21 cellular contexts compared by ENCODE assay signal in genomic region chr3:110164632-110165240, GRCh38.
A peak's percentile ranks its signal among the peaks of the same experiment; 100 is the strongest.
DNase-seq lines count a peak whose midpoint lies in the region; ATAC-seq and TF ChIP-seq lines count a peak whose summit lies in the region.
"Had no signal": no experiment of that assay in that cellular context is flagged by ENCODE, and none has a peak within 500 bp of the region (broad histone marks: within the 10 kb centered on the region; RNA-seq: fewer than 3 reads in every experiment).

No MANE protein-coding gene starts in this region.

- H2AFZ ChIP-seq in hepatocyte (peak overlapping the region; percentile 86), osteoblast (ENCODE audit: low read length) (peak overlapping the region; percentile 76)

- H3K27ac ChIP-seq in hepatocyte (peak overlapping the region; percentile 56), osteoblast (ENCODE audit: low read depth, low read length) (no peak overlapping the region)
- H3K27ac ChIP-seq: colonic mucosa, heart right ventricle, thoracic aorta had no signal

- H3K9me2 ChIP-seq in hepatocyte (replicated peaks; ENCODE audit: insufficient read depth): no peaks in the 10 kb centered on the region

- 39% methylated on average over 5 of the region's 5 CpGs for WGBS in hepatocyte (ENCODE audit: low lambda C conversion rate, missing lambda C conversion rate)

- H4K20me1 ChIP-seq in hepatocyte (ENCODE audit: insufficient read depth, poor library complexity, severe bottlenecking): no peaks in the 10 kb centered on the region
- no peaks in the 10 kb centered on the region for H4K20me1 ChIP-seq in osteoblast (ENCODE audit: insufficient read depth, low read length)

- H3K79me2 ChIP-seq in hepatocyte (no peaks in the 10 kb centered on the region), osteoblast (ENCODE audit: insufficient read depth, low read length) (no peaks in the 10 kb centered on the region)

- ATAC-seq in HG03175 (IDR thresholded peaks at IDR 0.05; ENCODE audit: unreplicated experiment) (no peak), GM21529 (IDR thresholded peaks at IDR 0.05; ENCODE audit: unreplicated experiment) (no peak)
- ATAC-seq: activated naive CD4-positive, alpha-beta T cell treated with anti-CD3 and anti-CD28 coated beads, Interleukin-2, amount 50 U/mL, for 72 hours; heart right ventricle; stimulated activated naive B cell treated with anti-CD40 and anti-IgM and Interleukin-4, amounts not matched to agents 10 μg/mL and 1 μg/mL and 100 μg/mL, for 72 hours had no signal

- H3K9me3 ChIP-seq in hepatocyte (ENCODE audit: low read depth) (no peaks in the 10 kb centered on the region), osteoblast (ENCODE audit: low read depth, low read length) (no peaks in the 10 kb centered on the region)
- H3K9me3 ChIP-seq: colonic mucosa, heart right ventricle, MG63, thoracic aorta had no signal

- H3K27me3 ChIP-seq in H7 (ENCODE audit: control insufficient read depth, insufficient read depth, low read length) (no peaks in the 10 kb centered on the region), hepatocyte (no peaks in the 10 kb centered on the region), osteoblast (ENCODE audit: insufficient read depth, low read length) (no peaks in the 10 kb centered on the region)
- H3K27me3 ChIP-seq: colonic mucosa, heart right ventricle, MG63 had no signal

- no peak for TF ChIP-seq CTCF in hepatocyte (IDR thresholded peaks at IDR 0.05; ENCODE audit: poor library complexity)
- TF ChIP-seq CTCF in osteoblast (IDR thresholded peaks at IDR 0.05; ENCODE audit: extremely low read depth, low read depth, low read length): no peak

- peaks cover 7% of the 10 kb centered on the region for H3K4me1 ChIP-seq in hepatocyte (ENCODE audit: insufficient read depth)
- no peaks in the 10 kb centered on the region for H3K4me1 ChIP-seq in osteoblast (ENCODE audit: insufficient read depth, low read length)
- H3K4me1 ChIP-seq: colonic mucosa, heart right ventricle had no signal

- H3K4me3 ChIP-seq in H7 (ENCODE audit: insufficient read depth, low read depth, low read length) (no peak overlapping the region), hepatocyte (no peak overlapping the region), osteoblast (ENCODE audit: insufficient read depth, low read length) (no peak overlapping the region)
- H3K4me3 ChIP-seq: colonic mucosa, heart right ventricle, MG63, thoracic aorta had no signal

- no peaks in the 10 kb centered on the region for H3K36me3 ChIP-seq in H7 (replicated peaks; ENCODE audit: control insufficient read depth, insufficient read depth, low read length)
- no peaks in the 10 kb centered on the region for H3K36me3 ChIP-seq in hepatocyte (replicated peaks; ENCODE audit: insufficient read depth, low read depth)
- no peaks in the 10 kb centered on the region for H3K36me3 ChIP-seq in osteoblast (ENCODE audit: insufficient read depth, low read length)
- H3K36me3 ChIP-seq: colonic mucosa, heart right ventricle, MG63, thoracic aorta had no signal

- H3K4me2 ChIP-seq in hepatocyte: peak overlapping the region; percentile 67
- peak overlapping the region; percentile 17 for H3K4me2 ChIP-seq in osteoblast (ENCODE audit: insufficient read depth, low read length)

- peak; percentile 25 for DNase-seq in H7
- DNase-seq in amniotic epithelial cell (ENCODE audit: low read depth): peak; percentile 19
- DNase-seq in hepatocyte (ENCODE audit: low spot score): no peak
- DNase-seq in osteoblast (ENCODE audit: insufficient read length, low spot score, missing footprints): peak; percentile 21
- no peak for DNase-seq in NCI-H2107 (lab: John Stamatoyannopoulos, UW)
- DNase-seq in inferior parietal cortex (ENCODE audit: extremely low spot score): no peak
- DNase-seq: CD8-positive, alpha-beta memory T cell; colonic mucosa; DMS79; heart right ventricle; kidney; MG63; NCI-H1436 treated with DMSO at 0.1 percent for 48 hours; nephron progenitor cell; Right ventricle myocardium superior; stimulated activated CD4-positive, alpha-beta T cell treated with anti-CD3 and anti-CD28 coated beads, Interleukin-1b, Interleukin-23, amount 100 ng/mL, for 48 hours; stimulated activated naive B cell treated with anti-CD40 and anti-IgM and Interleukin-4, amounts not matched to agents 10 μg/mL and 1 μg/mL and 100 μg/mL, for 72 hours had no signal

Comparison
In these comparisons a context has a peak if more than half of its experiments do, and no peak if none do; other contexts are left out.
1. DNase-seq: peak in H7 (single experiment), amniotic epithelial cell (single experiment) and osteoblast (single experiment); none in hepatocyte (single experiment), NCI-H2107 (single experiment) and inferior parietal cortex (single experiment).